Comparison of ENCODE assay signal across 12 cellular contexts in the genomic region with DNA sequence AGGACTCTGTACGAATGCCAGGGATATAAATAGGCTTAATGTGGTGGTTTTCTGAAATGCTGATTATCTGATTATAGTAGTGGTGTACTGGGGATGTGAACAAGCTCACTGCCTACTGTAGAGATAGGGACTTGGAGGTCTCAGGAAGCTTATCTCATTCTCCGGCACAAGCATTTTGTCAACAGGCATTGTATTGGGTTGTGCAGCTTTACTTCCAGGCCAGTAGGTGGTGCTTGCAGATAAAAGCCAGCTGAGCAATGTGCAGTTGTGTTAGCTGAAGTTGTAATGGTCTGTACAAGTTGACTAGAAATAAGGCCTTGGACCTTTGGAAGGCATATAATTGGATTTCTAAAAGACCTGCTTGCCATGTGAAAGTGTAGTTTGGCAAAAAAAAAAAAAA. TPM values are rescaled to one million over a fixed set of nuclear protein-coding genes. Genes with fewer than 3 reads are reported as not detected.
A peak's percentile ranks its signal among the peaks of the same experiment; 100 is the strongest.
DNase-seq lines count a peak whose midpoint lies in the region; ATAC-seq and TF ChIP-seq lines count a peak whose summit lies in the region.
"Had no signal": no experiment of that assay in that cellular context is flagged by ENCODE, and none has a peak within 500 bp of the region (broad histone marks: within the 10 kb centered on the region; RNA-seq: fewer than 3 reads in every experiment).

No MANE protein-coding gene starts in this region.

- H3K79me2 ChIP-seq in Karpas-422 (ENCODE audit: low read length) = no peaks in the 10 kb centered on the region
- H3K79me2 ChIP-seq in mesendoderm (ENCODE audit: control insufficient read depth, insufficient read depth, low read length) = no peaks in the 10 kb centered on the region

- no peak overlapping the region for H4K8ac ChIP-seq in mesendoderm (ENCODE audit: low read depth, low read length)

- no peak overlapping the region for H4K5ac ChIP-seq in mesendoderm (ENCODE audit: low read length)

- H3K4ac ChIP-seq in mesendoderm (ENCODE audit: low read depth, low read length) = no peak overlapping the region

- no peaks in the 10 kb centered on the region for H3K79me1 ChIP-seq in mesendoderm (ENCODE audit: low read length)

- no CpG with 5 or more reads among the region's 2 CpGs for WGBS in mesendoderm (ENCODE audit: extremely low coverage, insufficient coverage, low lambda C conversion rate)
- 37 to 65% (median 44%) methylated on average over 2 of the region's 2 CpGs for WGBS in heart left ventricle, 4 donors

- no peak overlapping the region for H3K9ac ChIP-seq in Karpas-422 (ENCODE audit: low read length)
- H3K9ac ChIP-seq in mesendoderm (ENCODE audit: low read length) = no peak overlapping the region

- H3K9me3 ChIP-seq in Karpas-422 (ENCODE audit: low read length) (peaks cover 15% of the 10 kb centered on the region), heart left ventricle (peaks cover 0 to 21% (median 9%) of the 10 kb centered on the region in 12 donors)
- H3K9me3 ChIP-seq: SJSA1 had no signal

- H3K4me1 ChIP-seq in Karpas-422 (ENCODE audit: low read length) (no peaks in the 10 kb centered on the region), mesendoderm (ENCODE audit: control insufficient read depth, low read depth, low read length) (no peaks in the 10 kb centered on the region), heart left ventricle (no peaks in the 10 kb centered on the region)
- H3K4me1 ChIP-seq: SJSA1 had no signal

- no peaks in the 10 kb centered on the region for H3K36me3 Mint-ChIP-seq in chondrocyte (ENCODE audit: low read depth)
- H3K36me3 Mint-ChIP-seq in stimulated activated memory B cell treated with anti-CD40 and anti-IgM and Interleukin-4, amounts not matched to agents 10 μg/mL and 1 μg/mL and 100 μg/mL, for 72 hours = peaks cover 9% of the 10 kb centered on the region
- peaks cover 2% of the 10 kb centered on the region for H3K36me3 Mint-ChIP-seq in activated naive CD4-positive, alpha-beta T cell treated with anti-CD3 and anti-CD28 coated beads, Interleukin-2, amount 10 ng/mL, durations not matched to agents 7 days and 5 days

- H2AK5ac ChIP-seq in mesendoderm (ENCODE audit: low read length) = no peak overlapping the region

- H3K9me3 Mint-ChIP-seq in chondrocyte (ENCODE audit: low read depth) = peaks cover 61% of the 10 kb centered on the region
- H3K9me3 Mint-ChIP-seq in stimulated activated memory B cell treated with anti-CD40 and anti-IgM and Interleukin-4, amounts not matched to agents 10 μg/mL and 1 μg/mL and 100 μg/mL, for 72 hours = peaks cover 7% of the 10 kb centered on the region
- H3K9me3 Mint-ChIP-seq in activated naive CD4-positive, alpha-beta T cell treated with anti-CD3 and anti-CD28 coated beads, Interleukin-2, amount 10 ng/mL, durations not matched to agents 7 days and 5 days = peaks cover 2% of the 10 kb centered on the region

- no peak overlapping the region for H2AFZ ChIP-seq in Karpas-422 (ENCODE audit: low read length)

- H3K36me3 ChIP-seq in Karpas-422 (ENCODE audit: insufficient read depth, low read length) (no peaks in the 10 kb centered on the region), mesendoderm (ENCODE audit: control insufficient read depth, insufficient read depth, low read length) (no peaks in the 10 kb centered on the region), heart left ventricle (no peaks in the 10 kb centered on the region)
- H3K36me3 ChIP-seq: SJSA1 had no signal

- no peaks in the 10 kb centered on the region for H3K4me1 Mint-ChIP-seq in chondrocyte (ENCODE audit: low read depth)
- H3K4me1 Mint-ChIP-seq in stimulated activated memory B cell treated with anti-CD40 and anti-IgM and Interleukin-4, amounts not matched to agents 10 μg/mL and 1 μg/mL and 100 μg/mL, for 72 hours = no peaks in the 10 kb centered on the region
- no peaks in the 10 kb centered on the region for H3K4me1 Mint-ChIP-seq in activated naive CD4-positive, alpha-beta T cell treated with anti-CD3 and anti-CD28 coated beads, Interleukin-2, amount 10 ng/mL, durations not matched to agents 7 days and 5 days

- H3K4me3 Mint-ChIP-seq in chondrocyte (ENCODE audit: unreplicated experiment) = no peak overlapping the region
- no peak overlapping the region for H3K4me3 Mint-ChIP-seq in stimulated activated memory B cell treated with anti-CD40 and anti-IgM and Interleukin-4, amounts not matched to agents 10 μg/mL and 1 μg/mL and 100 μg/mL, for 72 hours
- no peak overlapping the region for H3K4me3 Mint-ChIP-seq in activated naive CD4-positive, alpha-beta T cell treated with anti-CD3 and anti-CD28 coated beads, Interleukin-2, amount 10 ng/mL, durations not matched to agents 7 days and 5 days

- H3K56ac ChIP-seq in mesendoderm (ENCODE audit: low read length) = no peak overlapping the region

- TF ChIP-seq POLR2A in heart left ventricle (IDR thresholded peaks at IDR 0.05) = no peak

- peak; percentile 11 for DNase-seq in EH (ENCODE audit: low read depth)
- peak; percentile 56 for DNase-seq in Karpas-422
- DNase-seq in chondrocyte (ENCODE audit: low spot score) = no peak
- DNase-seq in mesendoderm = peak; percentile 65
- DNase-seq in heart left ventricle = no peak
- no peak for DNase-seq in stimulated activated CD4-positive, alpha-beta T cell treated with anti-CD3 and anti-CD28 coated beads, Interleukin-2, amount 100 ng/mL, for 48 hours
- no peak for DNase-seq in activated naive CD4-positive, alpha-beta T cell treated with anti-CD3 and anti-CD28 coated beads, Interleukin-2, amount 10 ng/mL, durations not matched to agents 7 days and 5 days
- DNase-seq: activated CD8-positive, alpha-beta memory T cell treated with anti-CD3 and anti-CD28 coated beads for 24 hours; kidney glomerular epithelial cell; NCI-H1930 had no signal

- no peak overlapping the region for H2BK120ac ChIP-seq in mesendoderm (ENCODE audit: low read depth, low read length)

- H3K27ac Mint-ChIP-seq in chondrocyte (ENCODE audit: unreplicated experiment) = no peak overlapping the region
- H3K27ac Mint-ChIP-seq in stimulated activated memory B cell treated with anti-CD40 and anti-IgM and Interleukin-4, amounts not matched to agents 10 μg/mL and 1 μg/mL and 100 μg/mL, for 72 hours = no peak overlapping the region
- H3K27ac Mint-ChIP-seq in activated naive CD4-positive, alpha-beta T cell treated with anti-CD3 and anti-CD28 coated beads, Interleukin-2, amount 10 ng/mL, durations not matched to agents 7 days and 5 days = no peak overlapping the region

- H3K27me3 Mint-ChIP-seq in chondrocyte (ENCODE audit: low read depth) = no peaks in the 10 kb centered on the region
- peaks cover 10% of the 10 kb centered on the region for H3K27me3 Mint-ChIP-seq in stimulated activated memory B cell treated with anti-CD40 and anti-IgM and Interleukin-4, amounts not matched to agents 10 μg/mL and 1 μg/mL and 100 μg/mL, for 72 hours
- no peaks in the 10 kb centered on the region for H3K27me3 Mint-ChIP-seq in activated naive CD4-positive, alpha-beta T cell treated with anti-CD3 and anti-CD28 coated beads, Interleukin-2, amount 10 ng/mL, durations not matched to agents 7 days and 5 days

- H3K23ac ChIP-seq in mesendoderm (ENCODE audit: low read length) = no peak overlapping the region

- CTCF ChIA-PET in activated naive CD4-positive, alpha-beta T cell treated with anti-CD3 and anti-CD28 coated beads, Interleukin-2, amount 10 ng/mL, durations not matched to agents 7 days and 5 days (lab: Charles Lee) = no interaction called here

- intact Hi-C loops in heart left ventricle (cut with DNase I) = no loop called here

- no peak overlapping the region for H2BK15ac ChIP-seq in mesendoderm (replicated peaks; ENCODE audit: low read depth)

- H3K18ac ChIP-seq in mesendoderm (ENCODE audit: low read length) = no peak overlapping the region

- H2BK5ac ChIP-seq in mesendoderm (ENCODE audit: low read length) = no peak overlapping the region

- ATAC-seq in heart left ventricle = no peak
- ATAC-seq in stimulated activated memory B cell treated with anti-CD40 and anti-IgM and Interleukin-4, amounts not matched to agents 10 μg/mL and 1 μg/mL and 100 μg/mL, for 72 hours = no peak

- H4K20me1 ChIP-seq in Karpas-422 (ENCODE audit: insufficient read depth, low read depth, low read length) = no peaks in the 10 kb centered on the region

- H3K4me3 ChIP-seq in Karpas-422 (ENCODE audit: low read length) (no peak overlapping the region), mesendoderm (ENCODE audit: low read length) (no peak overlapping the region), heart left ventricle (no peak overlapping the region)
- H3K4me3 ChIP-seq: SJSA1 had no signal

- peak; percentile 20 for TF ChIP-seq CTCF in chondrocyte (IDR thresholded peaks at IDR 0.05)
- TF ChIP-seq CTCF in heart left ventricle (IDR thresholded peaks at IDR 0.05) = no peak

- H3K27ac ChIP-seq in Karpas-422 (ENCODE audit: low read length) (no peak overlapping the region), mesendoderm (ENCODE audit: low read depth, low read length) (no peak overlapping the region), heart left ventricle (no peak overlapping the region)
- H3K27ac ChIP-seq: SJSA1 had no signal

- no peaks in the 10 kb centered on the region for H3K9me2 ChIP-seq in Karpas-422 (replicated peaks; ENCODE audit: insufficient read depth, low read length)

- H3K4me2 ChIP-seq in Karpas-422 (ENCODE audit: low read depth, low read length, poor library complexity, severe bottlenecking) (no peak overlapping the region), mesendoderm (ENCODE audit: low read length) (no peak overlapping the region)

- H3K27me3 ChIP-seq in Karpas-422 (ENCODE audit: low read length) (no peaks in the 10 kb centered on the region), mesendoderm (ENCODE audit: insufficient read depth, low read length, poor library complexity) (no peaks in the 10 kb centered on the region), heart left ventricle (no peaks in the 10 kb centered on the region)
- H3K27me3 ChIP-seq: SJSA1 had no signal

RNA-seq across cellular contexts. Expression of a gene that starts 49.5 kb away (rescaled TPM):
- 18.3 and 36.2 TPM in 2 replicates for total RNA-seq in Karpas-422 (2014; rRNA removed; shearing (Covaris generic); ENCODE audit: low replicate concordance)
- total RNA-seq in chondrocyte = 10.7 to 18.1 TPM (median 12.9 TPM) in 3 replicates
- polyA plus RNA-seq in mesendoderm (2013, experiment 1 of 2) = 8.8 TPM
- polyA plus RNA-seq in mesendoderm (2013, experiment 2 of 2) = 9.1 TPM
- 10 to 100 TPM; 27.9 to 55.4 (median 42.9) TPM for total RNA-seq in heart left ventricle
- 10 to 100 TPM; 10.8 to 16.4 TPM for polyA plus RNA-seq in heart left ventricle

RNA-seq across cellular contexts. Expression of a gene that starts 49.9 kb away (rescaled TPM):
- 0.11 and 0.63 TPM in 2 replicates for total RNA-seq in Karpas-422 (2014; rRNA removed; shearing (Covaris generic); ENCODE audit: low replicate concordance)
- total RNA-seq in chondrocyte = 1.2 to 1.7 TPM (median 1.4 TPM) in 3 replicates
- polyA plus RNA-seq in mesendoderm (2013, experiment 1 of 2) = 0.55 TPM
- 0.50 TPM for polyA plus RNA-seq in mesendoderm (2013, experiment 2 of 2)
- 1 to 10 TPM in 4 of 9 donors, under 1 TPM in 5; 0.60 to 2.3 (median 0.98) TPM for total RNA-seq in heart left ventricle
- under 1 TPM; 0.34 to 0.53 TPM for polyA plus RNA-seq in heart left ventricle

Comparison
In these comparisons a context has a peak if more than half of its experiments do, and no peak if none do; other contexts are left out.
1. DNase-seq: peak in EH (single experiment), Karpas-422 (single experiment) and mesendoderm (single experiment); none in chondrocyte (single experiment), heart left ventricle (0 of 5), stimulated activated CD4-positive, alpha-beta T cell treated with anti-CD3 and anti-CD28 coated beads, Interleukin-2, amount 100 ng/mL, for 48 hours (0 of 2) and activated naive CD4-positive, alpha-beta T cell treated with anti-CD3 and anti-CD28 coated beads, Interleukin-2, amount 10 ng/mL, durations not matched to agents 7 days and 5 days (single experiment).